1 cellular context compared by ENCODE assay signal in the genomic region with DNA sequence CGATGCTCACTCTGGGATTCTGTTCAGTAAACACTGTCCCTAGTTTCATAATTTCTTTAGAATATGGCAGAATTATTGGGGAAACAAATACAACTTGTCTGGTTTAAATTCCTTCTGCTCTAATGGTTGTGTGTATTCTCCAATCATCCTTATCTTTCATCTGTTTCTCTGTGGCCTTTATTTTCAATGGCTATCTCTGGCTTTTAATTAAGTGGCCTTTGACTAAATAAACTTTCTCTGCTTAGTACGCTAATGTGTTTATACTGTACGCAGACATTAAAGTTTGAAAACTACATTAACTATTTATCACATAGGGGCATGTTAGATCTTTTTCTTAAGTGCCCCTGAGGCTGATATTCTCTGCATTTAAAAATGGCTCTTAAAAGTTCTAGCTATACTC.
TF ChIP-seq lines count a peak whose summit lies in the region.

No MANE protein-coding gene starts in this region.

TF ChIP-seq in HEK293, 187 proteins besides CTCF, POLR2A, EP300 and RAD21 (continued from another document):
- TF ChIP-seq, protein P1, sequence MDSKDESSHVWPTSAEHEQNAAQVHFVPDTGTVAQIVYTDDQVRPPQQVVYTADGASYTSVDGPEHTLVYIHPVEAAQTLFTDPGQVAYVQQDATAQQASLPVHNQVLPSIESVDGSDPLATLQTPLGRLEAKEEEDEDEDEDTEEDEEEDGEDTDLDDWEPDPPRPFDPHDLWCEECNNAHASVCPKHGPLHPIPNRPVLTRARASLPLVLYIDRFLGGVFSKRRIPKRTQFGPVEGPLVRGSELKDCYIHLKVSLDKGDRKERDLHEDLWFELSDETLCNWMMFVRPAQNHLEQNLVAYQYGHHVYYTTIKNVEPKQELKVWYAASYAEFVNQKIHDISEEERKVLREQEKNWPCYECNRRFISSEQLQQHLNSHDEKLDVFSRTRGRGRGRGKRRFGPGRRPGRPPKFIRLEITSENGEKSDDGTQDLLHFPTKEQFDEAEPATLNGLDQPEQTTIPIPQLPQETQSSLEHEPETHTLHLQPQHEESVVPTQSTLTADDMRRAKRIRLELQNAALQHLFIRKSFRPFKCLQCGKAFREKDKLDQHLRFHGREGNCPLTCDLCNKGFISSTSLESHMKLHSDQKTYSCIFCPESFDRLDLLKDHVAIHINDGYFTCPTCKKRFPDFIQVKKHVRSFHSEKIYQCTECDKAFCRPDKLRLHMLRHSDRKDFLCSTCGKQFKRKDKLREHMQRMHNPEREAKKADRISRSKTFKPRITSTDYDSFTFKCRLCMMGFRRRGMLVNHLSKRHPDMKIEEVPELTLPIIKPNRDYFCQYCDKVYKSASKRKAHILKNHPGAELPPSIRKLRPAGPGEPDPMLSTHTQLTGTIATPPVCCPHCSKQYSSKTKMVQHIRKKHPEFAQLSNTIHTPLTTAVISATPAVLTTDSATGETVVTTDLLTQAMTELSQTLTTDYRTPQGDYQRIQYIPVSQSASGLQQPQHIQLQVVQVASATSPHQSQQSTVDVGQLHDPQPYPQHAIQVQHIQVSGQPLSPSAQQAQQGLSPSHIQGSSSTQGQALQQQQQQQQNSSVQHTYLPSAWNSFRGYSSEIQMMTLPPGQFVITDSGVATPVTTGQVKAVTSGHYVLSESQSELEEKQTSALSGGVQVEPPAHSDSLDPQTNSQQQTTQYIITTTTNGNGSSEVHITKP (tag by site-specific recombination; IDR thresholded peaks at IDR 0.05) = no peak
